ENCODE assay signal across 8 cellular contexts in genomic region chr3:189132125-189132744, GRCh38. TPM values are rescaled to one million over a fixed set of nuclear protein-coding genes. Genes with fewer than 3 reads are reported as not detected.
DNase-seq lines count a peak whose midpoint lies in the region; ATAC-seq and TF ChIP-seq lines count a peak whose summit lies in the region.

No MANE protein-coding gene starts in this region.

- WGBS in adrenal gland, 4 donors, result 35 to 41% (median 40%) methylated on average over 11 of the region's 11 CpGs
- 58% methylated on average over 11 of the region's 11 CpGs for WGBS in right lobe of liver (ENCODE audit: insufficient coverage, low coverage, low lambda C conversion rate, missing lambda C conversion rate)

- ATAC-seq in GM18508 (IDR thresholded peaks at IDR 0.05; ENCODE audit: insufficient read depth, unreplicated experiment) (peak; percentile 83), HG03108 (IDR thresholded peaks at IDR 0.05; ENCODE audit: unreplicated experiment) (peak; percentile 96), right lobe of liver (peak; percentile 56 to 71 (median 66))

- H3K27ac ChIP-seq in adrenal gland, result peak overlapping the region in 3 of 5 donors; percentile 10 to 69 (median 30)
- peak overlapping the region in 2 of 3 donors; percentile 5 to 10 for H3K27ac ChIP-seq in right lobe of liver

- TF ChIP-seq POLR2A in adrenal gland (IDR thresholded peaks at IDR 0.05) (no peak), right lobe of liver (IDR thresholded peaks at IDR 0.05) (no peak)

- H3K4me1 ChIP-seq in adrenal gland (replicated peaks in 1 of 2) (peaks cover 0 to 17% of the 10 kb centered on the region in 2 donors), right lobe of liver (no peaks in the 10 kb centered on the region), HAP-1 (no peaks in the 10 kb centered on the region)

- H3K27me3 ChIP-seq in adrenal gland, result no peaks in the 10 kb centered on the region
- no peaks in the 10 kb centered on the region for H3K27me3 ChIP-seq in right lobe of liver
- no peaks in the 10 kb centered on the region; the same call in 1 of the 2 replicates for H3K27me3 ChIP-seq in HAP-1 (ENCODE audit: low read depth)

- TF ChIP-seq CTCF in adrenal gland (IDR thresholded peaks at IDR 0.05), result no peak
- no peak for TF ChIP-seq CTCF in right lobe of liver (IDR thresholded peaks at IDR 0.05)

- in situ Hi-C loops in HAP-1 (cut with MboI; ENCODE audit: low sequenced_read_pairs), result no loop called here

- H3K9me3 ChIP-seq in adrenal gland (replicated peaks in 1 of 3) (no peaks in the 10 kb centered on the region), right lobe of liver (no peaks in the 10 kb centered on the region), HAP-1 (no peaks in the 10 kb centered on the region)

- peak; percentile 51 to 95 (median 63) for DNase-seq in T-helper 1 cell
- peak in 6 of 7 donors; percentile 55 to 84 (median 60) for DNase-seq in adrenal gland
- DNase-seq in right lobe of liver, result no peak
- peak; percentile 47 to 54 for DNase-seq in stimulated activated CD8-positive, alpha-beta memory T cell treated with anti-CD3 and anti-CD28 coated beads, Interleukin-2, amount 100 ng/mL, for 1 hour (ENCODE audit: low read depth in 2 of 2)
- no peak for DNase-seq in NCI-H187 (lab: John Stamatoyannopoulos, UW)
- DNase-seq in HAP-1 (ENCODE audit: low spot score in 2 of 2), result no peak

- H3K36me3 ChIP-seq in adrenal gland (replicated peaks in 1 of 2) (no peaks in the 10 kb centered on the region), right lobe of liver (peaks cover 0 to 45% (median 3%) of the 10 kb centered on the region in 4 donors), HAP-1 (replicated peaks) (no peaks in the 10 kb centered on the region)

- H3K4me3 ChIP-seq in adrenal gland (no peak overlapping the region), right lobe of liver (no peak overlapping the region), HAP-1 (no peak overlapping the region)

- intact Hi-C loops in adrenal gland (cut with DNase I) (no loop called here), right lobe of liver (cut with DNase I) (no loop called here)

RNA-seq across cellular contexts. Expression of gene TPRG1, which starts 39.5 kb away (rescaled TPM):
- total RNA-seq in adrenal gland (1 to 10 TPM; 2.6 to 9.4 (median 3.9) TPM), right lobe of liver (10 to 100 TPM in 4 of 6 experiments, 1 to 10 TPM in 2; 8.0 to 33.6 (median 18.1) TPM)
- 1 to 10 TPM; 2.6 to 8.7 (median 5.1) TPM for polyA plus RNA-seq in adrenal gland

Comparison
In these comparisons a context has a peak if more than half of its experiments do, and no peak if none do; other contexts are left out.
1. DNase-seq: peak in T-helper 1 cell (5 of 5), adrenal gland (6 of 7) and stimulated activated CD8-positive, alpha-beta memory T cell treated with anti-CD3 and anti-CD28 coated beads, Interleukin-2, amount 100 ng/mL, for 1 hour (2 of 2); none in right lobe of liver (0 of 3), NCI-H187 (0 of 2) and HAP-1 (0 of 2).
2. Peak in every context shown above with its lines, with median percentiles within 50 percentile points of each other: ATAC-seq.